In genomic region chr14:22875003-22875747, GRCh38 we compare ENCODE assay signal across 24 cellular contexts. TPM values are rescaled to one million over a fixed set of nuclear protein-coding genes. Genes with fewer than 3 reads are reported as not detected.
DNase-seq lines count a peak whose midpoint lies in the region; ATAC-seq, FAIRE-seq and TF ChIP-seq lines count a peak whose summit lies in the region.
"Had no signal": no experiment of that assay in that cellular context is flagged by ENCODE, and none has a peak within 500 bp of the region (broad histone marks: within the 10 kb centered on the region; RNA-seq: fewer than 3 reads in every experiment).

No MANE protein-coding gene starts in this region.

- SMC1A ChIA-PET in GM12878 (lab: Charles Lee; ENCODE audit: uncharacterized antibody, unreplicated experiment) = interaction anchor here (3.2 kb wide), 1 partner anchor 55 kb away, joined by 9 read pairs; the partner anchor contains the start of gene PRMT5

- H2AFZ ChIP-seq in GM12878 (ENCODE audit: control insufficient read depth, low read depth, low read length) (no peak overlapping the region), MM.1S (ENCODE audit: low read length) (no peak overlapping the region)

- FAIRE-seq in GM12878 (lab: Jason Lieb, UNC) = no peak
- FAIRE-seq: A204.1, G401.6 had no signal

- in situ Hi-C loops in GM12878 (cut with MboI) = no loop called here

- TF ChIP-seq POLR2A in GM12878 (IDR thresholded peaks at IDR 0.05; ENCODE audit: low read depth, low read length) = no peak

- 99% methylated on average over 15 of the region's 15 CpGs for WGBS in GM12878 (ENCODE audit: insufficient coverage, insufficient replicate concordance, low lambda C conversion rate, missing lambda C conversion rate)

- CTCF ChIA-PET in CD4-positive, alpha-beta T cell (lab: Charles Lee) = interaction anchor here (1.2 kb wide), 1 partner anchor 11 kb away, joined by 3 read pairs; no protein-coding TSS in a partner anchor
- CTCF ChIA-PET in GM12878 (lab: Yijun Ruan, JAX) = interaction anchor here (4.6 to 6.9 kb wide), 4 partner anchors 11 to 26 kb away, joined by 54 to 174 read pairs (median 74); partner anchors contain the start of gene REM2

- peaks cover 10% of the 10 kb centered on the region for H3F3A ChIP-seq in MM.1S (ENCODE audit: insufficient read depth, low read length)

- BruUV-seq in GM12878 (replicated peaks; lab: Mats Ljungman, UMichigan) = no TSS peak

- H3K9me3 ChIP-seq in CD4-positive, alpha-beta T cell (ENCODE audit: control insufficient read depth, low read length) = no peaks in the 10 kb centered on the region
- no peaks in the 10 kb centered on the region for H3K9me3 ChIP-seq in GM12878 (replicated peaks; ENCODE audit: control insufficient read depth, insufficient read depth, low read length)
- no peaks in the 10 kb centered on the region for H3K9me3 ChIP-seq in MM.1S (replicated peaks; ENCODE audit: insufficient read depth, low read length)
- H3K9me3 ChIP-seq: BLaER1 had no signal

- H3K4me1 ChIP-seq in GM12878 (ENCODE audit: control insufficient read depth, insufficient read depth, low read length) = peaks cover 7% of the 10 kb centered on the region
- peaks cover 3% of the 10 kb centered on the region; the same call in 1 of the 2 replicates for H3K4me1 ChIP-seq in MM.1S (ENCODE audit: low read length)

- no peak overlapping the region for H3K27ac Mint-ChIP-seq in CD4-positive, alpha-beta T cell
- H3K27ac Mint-ChIP-seq in stimulated activated effector memory CD8-positive, alpha-beta T cell treated with anti-CD3 and anti-CD28 coated beads, Interleukin-12 subunit alpha, Interleukin-12 subunit beta, amount 100 ng/mL, for 72 hours = peak overlapping the region; percentile 60

- no peaks in the 10 kb centered on the region for H3K27me3 ChIP-seq in CD4-positive, alpha-beta T cell (ENCODE audit: control insufficient read depth, insufficient read depth, low read length)
- H3K27me3 ChIP-seq in H7 (ENCODE audit: control insufficient read depth, insufficient read depth, low read length) (no peaks in the 10 kb centered on the region), GM12878 (replicated peaks in 1 of 2; ENCODE audit: control insufficient read depth in 2 of 2, insufficient read depth in 2 of 2, low read length in 1 of 2) (no peaks in the 10 kb centered on the region), MM.1S (replicated peaks; ENCODE audit: insufficient read depth, low read length) (no peaks in the 10 kb centered on the region)
- H3K27me3 ChIP-seq: BLaER1 had no signal

- intact Hi-C loops in CD4-positive, alpha-beta T cell (cut with DNase I, micrococcal nuclease) = no loop called here
- intact Hi-C loops in GM12878 (cut with micrococcal nuclease; ENCODE audit: unreplicated experiment) = no loop called here

- TF ChIP-seq EP300 in GM12878 (IDR thresholded peaks at IDR 0.05; ENCODE audit: borderline replicate concordance in 1 of 2, control insufficient read depth in 1 of 2, low read depth in 2 of 2, low read length in 2 of 2) = no peak

- H3K4me3 ChIP-seq in H7 (ENCODE audit: insufficient read depth, low read depth, low read length) (no peak overlapping the region), GM12878 (no peak overlapping the region), MM.1S (ENCODE audit: low read length) (no peak overlapping the region)
- H3K4me3 ChIP-seq: BLaER1 had no signal

- TF ChIP-seq RAD21 in GM12878 (IDR thresholded peaks at IDR 0.05; ENCODE audit: insufficient read depth, low read depth, low read length) = no peak

- peaks cover 33% of the 10 kb centered on the region for H3K4me1 Mint-ChIP-seq in CD4-positive, alpha-beta T cell (ENCODE audit: low read depth)
- peaks cover 44% of the 10 kb centered on the region for H3K4me1 Mint-ChIP-seq in stimulated activated effector memory CD8-positive, alpha-beta T cell treated with anti-CD3 and anti-CD28 coated beads, Interleukin-12 subunit alpha, Interleukin-12 subunit beta, amount 100 ng/mL, for 72 hours

- TF ChIP-seq CTCF in CD4-positive, alpha-beta T cell (IDR thresholded peaks at IDR 0.05) = no peak
- TF ChIP-seq CTCF in GM12878 (IDR thresholded peaks at IDR 0.05 in 2 of 3, conservative IDR thresholded peaks at IDR 0.05 in 1 of 3; ENCODE audit: control insufficient read depth in 2 of 3, extremely low read depth in 1 of 3, insufficient read depth in 1 of 3, low read depth in 3 of 3, low read length in 3 of 3) (no peak), MM.1S (IDR thresholded peaks at IDR 0.05; ENCODE audit: low read length) (no peak)

- no peak overlapping the region for H3K27ac ChIP-seq in CD4-positive, alpha-beta T cell (ENCODE audit: low read depth, low read length)
- H3K27ac ChIP-seq in GM12878 (ENCODE audit: control insufficient read depth, insufficient read depth) (no peak overlapping the region), MM.1S (ENCODE audit: low read length) (no peak overlapping the region)
- H3K27ac ChIP-seq: BLaER1 had no signal

- H3K4me2 ChIP-seq in GM12878 (ENCODE audit: control insufficient read depth, insufficient read depth) (no peak overlapping the region), MM.1S (ENCODE audit: low read depth, low read length) (no peak overlapping the region)
- H3K4me2 ChIP-seq: BLaER1 had no signal

- H3K9ac ChIP-seq in GM12878 (ENCODE audit: control insufficient read depth, insufficient read depth, low read length) (no peak overlapping the region), MM.1S (ENCODE audit: low read length) (no peak overlapping the region)
- H3K9ac ChIP-seq: BLaER1 had no signal

- POLR2A ChIA-PET in CD4-positive, alpha-beta T cell (lab: Charles Lee) = interaction anchor here (2.1 kb wide), 1 partner anchor 13 kb away, joined by 7 read pairs; no protein-coding TSS in a partner anchor
- POLR2A ChIA-PET in GM12878 (lab: Charles Lee) = interaction anchor here (1.1 kb wide), 1 partner anchor 15 kb away, joined by 3 read pairs; no protein-coding TSS in a partner anchor

- ATAC-seq in CD4-positive, alpha-beta T cell (ENCODE audit: poor library complexity) = no peak
- ATAC-seq in GM12878 (no peak), GM21737 (IDR thresholded peaks at IDR 0.05; ENCODE audit: unreplicated experiment) (no peak)
- ATAC-seq in stimulated activated effector memory CD8-positive, alpha-beta T cell treated with anti-CD3 and anti-CD28 coated beads, Interleukin-12 subunit alpha, Interleukin-12 subunit beta, amount 100 ng/mL, for 72 hours = no peak
- ATAC-seq: PC-3 had no signal

- no peak for DNase-seq in CD4-positive, alpha-beta T cell
- DNase-seq in H7 (peak; percentile 13), GM12878 (ENCODE audit: low read depth, low spot score) (no peak), occipital lobe (lab: John Stamatoyannopoulos, UW) (no peak), MM.1S (no peak)
- DNase-seq in stimulated activated effector memory CD8-positive, alpha-beta T cell treated with anti-CD3 and anti-CD28 coated beads, Interleukin-12 subunit alpha, Interleukin-12 subunit beta, amount 100 ng/mL, for 72 hours (ENCODE audit: low spot score in 2 of 2) = no peak
- DNase-seq: COR-L47, DMS53, KBM-7, NCI-H1105 treated with DMSO at 0.1 percent for 48 hours, NCI-H146, NCI-H1930, NCI-H2107, NCI-H524, NCI-H774, PC-3, RPMI8226, SHP77 had no signal

- H3K4me3 Mint-ChIP-seq in CD4-positive, alpha-beta T cell = peak overlapping the region; percentile 45
- no peak overlapping the region for H3K4me3 Mint-ChIP-seq in stimulated activated effector memory CD8-positive, alpha-beta T cell treated with anti-CD3 and anti-CD28 coated beads, Interleukin-12 subunit alpha, Interleukin-12 subunit beta, amount 100 ng/mL, for 72 hours

- peaks cover 82% of the 10 kb centered on the region for H3K36me3 Mint-ChIP-seq in CD4-positive, alpha-beta T cell (ENCODE audit: low read depth)
- peaks cover 75% of the 10 kb centered on the region for H3K36me3 Mint-ChIP-seq in stimulated activated effector memory CD8-positive, alpha-beta T cell treated with anti-CD3 and anti-CD28 coated beads, Interleukin-12 subunit alpha, Interleukin-12 subunit beta, amount 100 ng/mL, for 72 hours

- H3K9me3 Mint-ChIP-seq in CD4-positive, alpha-beta T cell = no peaks in the 10 kb centered on the region
- H3K9me3 Mint-ChIP-seq in stimulated activated effector memory CD8-positive, alpha-beta T cell treated with anti-CD3 and anti-CD28 coated beads, Interleukin-12 subunit alpha, Interleukin-12 subunit beta, amount 100 ng/mL, for 72 hours = no peaks in the 10 kb centered on the region

- H3K9me2 ChIP-seq in MM.1S (replicated peaks; ENCODE audit: insufficient read depth, low read length) = no peaks in the 10 kb centered on the region

- H4K20me1 ChIP-seq in GM12878 (ENCODE audit: control insufficient read depth, insufficient read depth) (no peaks in the 10 kb centered on the region), MM.1S (ENCODE audit: insufficient read depth, low read length) (no peaks in the 10 kb centered on the region)

- no peaks in the 10 kb centered on the region for H3K27me3 Mint-ChIP-seq in CD4-positive, alpha-beta T cell
- H3K27me3 Mint-ChIP-seq: CD4-positive, alpha-beta memory T cell had no signal

- RAD21 ChIA-PET in GM12878 (lab: Charles Lee; ENCODE audit: unreplicated experiment) = interaction anchor here (6.4 kb wide), 1 partner anchor 10 kb away, joined by 43 read pairs; no protein-coding TSS in a partner anchor

- H3K36me3 ChIP-seq in H7 (replicated peaks; ENCODE audit: control insufficient read depth, insufficient read depth, low read length) = peaks cover 4% of the 10 kb centered on the region
- H3K36me3 ChIP-seq in GM12878 (ENCODE audit: control insufficient read depth in 2 of 2, insufficient read depth in 2 of 2, low read length in 1 of 2) = peaks cover 22 to 30% of the 10 kb centered on the region in 2 experiments
- H3K36me3 ChIP-seq in MM.1S (replicated peaks; ENCODE audit: insufficient read depth, low read length) = no peaks in the 10 kb centered on the region

- H3K79me2 ChIP-seq in GM12878 (ENCODE audit: control insufficient read depth, insufficient read depth, low read length) (peaks cover 18% of the 10 kb centered on the region), MM.1S (ENCODE audit: low read length) (peaks cover 10% of the 10 kb centered on the region)

RNA-seq across cellular contexts. Expression of gene LRP10, which starts 3.6 kb away (rescaled TPM):
- 10 to 100 TPM; 52.4 to 54.6 TPM for total RNA-seq in CD4-positive, alpha-beta T cell
- 9.5 and 19.3 TPM in 2 replicates for total RNA-seq in H7 (2014; rRNA removed; shearing (Covaris generic))
- total RNA-seq in GM12878 (2013; cell fraction: nucleolus; rRNA removed) = 43.0 and 46.7 TPM in 2 replicates
- total RNA-seq in GM12878 (2014; rRNA removed) = 16.7 and 17.8 TPM in 2 replicates
- 10.5 and 13.5 TPM in 2 replicates for total RNA-seq in GM12878 (2014; rRNA removed; fragmentation: Illumina TruSeq; extraction: Trizol)
- 51.5 and 56.9 TPM in 2 replicates for total RNA-seq in GM12878 (2021)
- polyA plus RNA-seq in GM12878 (2011; ENCODE audit: low read depth) = 23.9 TPM
- polyA plus RNA-seq in GM12878 (2011; rRNA removed) = 7.9 and 20.4 TPM in 2 replicates
- 30.1 and 31.1 TPM in 2 replicates for polyA plus RNA-seq in GM12878 (2011; cell fraction: cytosol; rRNA removed)
- polyA plus RNA-seq in GM12878 (2011; cell fraction: nucleus; rRNA removed) = 57.3 and 57.9 TPM in 2 replicates
- polyA plus RNA-seq in GM12878 (2012) = 47.1 and 60.2 TPM in 2 replicates
- 8.3 and 24.5 TPM in 2 replicates for polyA plus RNA-seq in GM12878 (2014; fragmentation: Illumina TruSeq; extraction: Trizol)
- 1 to 10 TPM; 3.0 TPM for polyA plus RNA-seq in GM12878 (2014; fragmentation: Nextera tagmentation; extraction: Ambion mirVana)
- 21.4 and 23.0 TPM in 2 replicates for polyA plus RNA-seq in GM12878 (2014; rRNA removed)
- 10 to 100 TPM; 43.8 to 53.7 TPM for polyA plus RNA-seq in GM12878 (2016; fragmentation: Nextera tagmentation; extraction: Ambion mirVana)
- polyA minus RNA-seq in GM12878 (2011; rRNA and poly(A)+ RNA removed) = 43.4 and 68.8 TPM in 2 replicates
- polyA minus RNA-seq in GM12878 (2011; cell fraction: cytosol; rRNA and poly(A)+ RNA removed) = 30.1 and 34.1 TPM in 2 replicates
- 24.3 and 36.3 TPM in 2 replicates for polyA minus RNA-seq in GM12878 (2011; cell fraction: nucleus; rRNA and poly(A)+ RNA removed)
- total RNA-seq in occipital lobe = 3.4 TPM

RNA-seq across cellular contexts. Expression of gene REM2, which starts 7.8 kb away (rescaled TPM):
- total RNA-seq in CD4-positive, alpha-beta T cell = 1 to 10 TPM; 9.2 to 9.4 TPM
- total RNA-seq in H7 (2014; rRNA removed; shearing (Covaris generic)) = 0.33 and 0.73 TPM in 2 replicates
- 3.3 and 4.7 TPM in 2 replicates for total RNA-seq in GM12878 (2013; cell fraction: nucleolus; rRNA removed)
- total RNA-seq in GM12878 (2014; rRNA removed) = 0.87 and 1.2 TPM in 2 replicates
- 0.27 and 0.37 TPM in 2 replicates for total RNA-seq in GM12878 (2014; rRNA removed; fragmentation: Illumina TruSeq; extraction: Trizol)
- 0.66 and 0.69 TPM in 2 replicates for total RNA-seq in GM12878 (2021)
- 0.84 TPM for polyA plus RNA-seq in GM12878 (2011; ENCODE audit: low read depth)
- 0.69 and 1.1 TPM in 2 replicates for polyA plus RNA-seq in GM12878 (2011; rRNA removed)
- polyA plus RNA-seq in GM12878 (2011; cell fraction: cytosol; rRNA removed) = 0.59 and 0.61 TPM in 2 replicates
- 1.9 and 2.3 TPM in 2 replicates for polyA plus RNA-seq in GM12878 (2011; cell fraction: nucleus; rRNA removed)
- 0.94 and 1.6 TPM in 2 replicates for polyA plus RNA-seq in GM12878 (2012)
- polyA plus RNA-seq in GM12878 (2014; fragmentation: Illumina TruSeq; extraction: Trizol) = 0.17 and 0.66 TPM in 2 replicates
- polyA plus RNA-seq in GM12878 (2014; fragmentation: Nextera tagmentation; extraction: Ambion mirVana) = 1 to 10 TPM in 1 of 2 experiments, under 1 TPM in 1; 0.68 to 1.3 TPM
- 1.3 and 1.5 TPM in 2 replicates for polyA plus RNA-seq in GM12878 (2014; rRNA removed)
- 1 to 10 TPM in 1 of 2 experiments, under 1 TPM in 1; 0.97 to 1.5 TPM for polyA plus RNA-seq in GM12878 (2016; fragmentation: Nextera tagmentation; extraction: Ambion mirVana)
- polyA minus RNA-seq in GM12878 (2011; rRNA and poly(A)+ RNA removed) = 0.88 and 1.6 TPM in 2 replicates
- polyA minus RNA-seq in GM12878 (2011; cell fraction: cytosol; rRNA and poly(A)+ RNA removed) = 0.94 TPM in 2 replicates
- 2.4 and 2.8 TPM in 2 replicates for polyA minus RNA-seq in GM12878 (2011; cell fraction: nucleus; rRNA and poly(A)+ RNA removed)
- 1.7 TPM for total RNA-seq in occipital lobe
- total RNA-seq: SK-MEL-5 had no signal

RNA-seq across cellular contexts. Expression of gene MMP14, which starts 38.8 kb away (rescaled TPM):
- total RNA-seq in CD4-positive, alpha-beta T cell = 1 to 10 TPM; 2.6 to 2.9 TPM
- 54.6 and 79.8 TPM in 2 replicates for total RNA-seq in H7 (2014; rRNA removed; shearing (Covaris generic))
- 3.2 and 5.0 TPM in 2 replicates for total RNA-seq in GM12878 (2013; cell fraction: nucleolus; rRNA removed)
- total RNA-seq in GM12878 (2014; rRNA removed) = 0.38 and 0.85 TPM in 2 replicates
- 0.28 and 0.31 TPM in 2 replicates for total RNA-seq in GM12878 (2014; rRNA removed; fragmentation: Illumina TruSeq; extraction: Trizol)
- total RNA-seq in GM12878 (2021) = 1.1 and 1.8 TPM in 2 replicates
- polyA plus RNA-seq in GM12878 (2011; ENCODE audit: low read depth) = 1.2 TPM
- 0.65 and 0.91 TPM in 2 replicates for polyA plus RNA-seq in GM12878 (2011; rRNA removed)
- 1.8 and 2.0 TPM in 2 replicates for polyA plus RNA-seq in GM12878 (2011; cell fraction: cytosol; rRNA removed)
- 7.5 and 8.2 TPM in 2 replicates for polyA plus RNA-seq in GM12878 (2011; cell fraction: nucleus; rRNA removed)
- 0.46 and 0.59 TPM in 2 replicates for polyA plus RNA-seq in GM12878 (2012)
- 0.27 and 0.56 TPM in 2 replicates for polyA plus RNA-seq in GM12878 (2014; fragmentation: Illumina TruSeq; extraction: Trizol)
- not detected for polyA plus RNA-seq in GM12878 (2014; fragmentation: Nextera tagmentation; extraction: Ambion mirVana)
- 1.8 and 1.9 TPM in 2 replicates for polyA plus RNA-seq in GM12878 (2014; rRNA removed)
- polyA plus RNA-seq in GM12878 (2016; fragmentation: Nextera tagmentation; extraction: Ambion mirVana) = under 1 TPM; 0.32 to 0.42 TPM
- 0.15 and 0.26 TPM in 2 replicates for polyA minus RNA-seq in GM12878 (2011; rRNA and poly(A)+ RNA removed)
- polyA minus RNA-seq in GM12878 (2011; cell fraction: cytosol; rRNA and poly(A)+ RNA removed) = not detected in 2 replicates
- 0.57 and 1.1 TPM in 2 replicates for polyA minus RNA-seq in GM12878 (2011; cell fraction: nucleus; rRNA and poly(A)+ RNA removed)
- 8.3 TPM for total RNA-seq in occipital lobe
- polyA plus RNA-seq: CD4-positive, alpha-beta memory T cell had no signal

RNA-seq across cellular contexts. Expression of gene RBM23, which starts 43.8 kb away (rescaled TPM):
- total RNA-seq in CD4-positive, alpha-beta T cell = 100 to 1,000 TPM in 1 of 2 experiments, 10 to 100 TPM in 1; 87.9 to 111 TPM
- 41.9 and 45.0 TPM in 2 replicates for total RNA-seq in H7 (2014; rRNA removed; shearing (Covaris generic))
- 86.0 and 99.3 TPM in 2 replicates for total RNA-seq in GM12878 (2013; cell fraction: nucleolus; rRNA removed)
- 54.0 and 63.9 TPM in 2 replicates for total RNA-seq in GM12878 (2014; rRNA removed)
- total RNA-seq in GM12878 (2014; rRNA removed; fragmentation: Illumina TruSeq; extraction: Trizol) = 55.1 and 55.6 TPM in 2 replicates
- 61.4 and 66.1 TPM in 2 replicates for total RNA-seq in GM12878 (2021)
- 38.1 TPM for polyA plus RNA-seq in GM12878 (2011; ENCODE audit: low read depth)
- 72.6 and 75.2 TPM in 2 replicates for polyA plus RNA-seq in GM12878 (2011; rRNA removed)
- polyA plus RNA-seq in GM12878 (2011; cell fraction: cytosol; rRNA removed) = 75.3 and 79.2 TPM in 2 replicates
- polyA plus RNA-seq in GM12878 (2011; cell fraction: nucleus; rRNA removed) = 84.1 and 96.7 TPM in 2 replicates
- 28.1 and 30.3 TPM in 2 replicates for polyA plus RNA-seq in GM12878 (2012)
- 70.4 and 72.4 TPM in 2 replicates for polyA plus RNA-seq in GM12878 (2014; fragmentation: Illumina TruSeq; extraction: Trizol)
- polyA plus RNA-seq in GM12878 (2014; fragmentation: Nextera tagmentation; extraction: Ambion mirVana) = 10 to 100 TPM; 60.7 to 65.7 TPM
- polyA plus RNA-seq in GM12878 (2014; rRNA removed) = 52.9 and 55.0 TPM in 2 replicates
- polyA plus RNA-seq in GM12878 (2016; fragmentation: Nextera tagmentation; extraction: Ambion mirVana) = 10 to 100 TPM; 60.5 to 61.9 TPM
- polyA minus RNA-seq in GM12878 (2011; rRNA and poly(A)+ RNA removed) = 88.0 and 92.9 TPM in 2 replicates
- polyA minus RNA-seq in GM12878 (2011; cell fraction: cytosol; rRNA and poly(A)+ RNA removed) = 33.0 and 43.8 TPM in 2 replicates
- polyA minus RNA-seq in GM12878 (2011; cell fraction: nucleus; rRNA and poly(A)+ RNA removed) = 27.3 and 65.8 TPM in 2 replicates
- 78.6 TPM for total RNA-seq in occipital lobe

RNA-seq across cellular contexts. Expression of gene MRPL52, which starts 45.5 kb away (rescaled TPM):
- 10 to 100 TPM; 27.6 to 29.4 TPM for total RNA-seq in CD4-positive, alpha-beta T cell
- total RNA-seq in H7 (2014; rRNA removed; shearing (Covaris generic)) = 80.8 and 86.6 TPM in 2 replicates
- total RNA-seq in GM12878 (2013; cell fraction: nucleolus; rRNA removed) = 21.8 and 22.3 TPM in 2 replicates
- total RNA-seq in GM12878 (2014; rRNA removed) (102 and 143 TPM in 2 replicates), GM12878 (2014; rRNA removed; fragmentation: Illumina TruSeq; extraction: Trizol) (110 and 135 TPM in 2 replicates), GM12878 (2021) (193 and 208 TPM in 2 replicates), occipital lobe (16.4 TPM)
- 136 TPM for polyA plus RNA-seq in GM12878 (2011; ENCODE audit: low read depth)
- polyA plus RNA-seq in GM12878 (2011; rRNA removed) (62.7 and 86.1 TPM in 2 replicates), GM12878 (2014; fragmentation: Illumina TruSeq; extraction: Trizol) (43.2 and 67.3 TPM in 2 replicates), GM12878 (2014; fragmentation: Nextera tagmentation; extraction: Ambion mirVana) (100 to 1,000 TPM in 1 of 2 experiments, 10 to 100 TPM in 1; 51.7 to 142 TPM), GM12878 (2014; rRNA removed) (172 and 212 TPM in 2 replicates), GM12878 (2016; fragmentation: Nextera tagmentation; extraction: Ambion mirVana) (100 to 1,000 TPM; 530 to 541 TPM)
- 51.4 and 58.7 TPM in 2 replicates for polyA plus RNA-seq in GM12878 (2011; cell fraction: cytosol; rRNA removed)
- 32.4 and 47.1 TPM in 2 replicates for polyA plus RNA-seq in GM12878 (2011; cell fraction: nucleus; rRNA removed)
- polyA plus RNA-seq in GM12878 (2012) = 113 and 144 TPM in 2 replicates
- 9.3 and 15.1 TPM in 2 replicates for polyA minus RNA-seq in GM12878 (2011; rRNA and poly(A)+ RNA removed)
- polyA minus RNA-seq in GM12878 (2011; cell fraction: cytosol; rRNA and poly(A)+ RNA removed) = 12.3 and 22.1 TPM in 2 replicates
- 7.9 and 18.8 TPM in 2 replicates for polyA minus RNA-seq in GM12878 (2011; cell fraction: nucleus; rRNA and poly(A)+ RNA removed)
